28 cellular contexts compared by ENCODE assay signal in the genomic region with DNA sequence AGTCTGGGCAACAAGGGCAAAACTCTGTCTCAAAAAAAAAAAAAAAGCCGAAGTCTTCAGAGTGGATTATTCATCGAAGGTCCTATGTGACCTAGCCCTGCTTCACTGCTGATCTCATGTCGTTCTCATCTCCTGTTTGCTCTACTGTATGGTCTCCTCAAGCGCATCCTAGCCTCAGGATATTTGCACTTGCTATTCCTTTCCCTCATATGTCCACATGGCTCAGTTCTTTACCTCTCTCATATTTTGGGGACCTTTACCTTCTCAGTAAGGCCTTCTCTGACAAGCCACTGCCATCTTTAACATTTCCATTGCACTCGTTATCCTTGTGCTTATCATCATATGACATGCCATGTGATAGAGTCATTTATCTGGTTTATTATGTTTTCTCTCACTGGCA. TPM values are rescaled to one million over a fixed set of nuclear protein-coding genes. Genes with fewer than 3 reads are reported as not detected.
DNase-seq lines count a peak whose midpoint lies in the region; ATAC-seq, FAIRE-seq and TF ChIP-seq lines count a peak whose summit lies in the region.
"Had no signal": no experiment of that assay in that cellular context is flagged by ENCODE, and none has a peak within 500 bp of the region (broad histone marks: within the 10 kb centered on the region; RNA-seq: fewer than 3 reads in every experiment).

No MANE protein-coding gene starts in this region.

- no peak overlapping the region for H3K27ac ChIP-seq in CD4-positive, alpha-beta T cell (ENCODE audit: low read depth, low read length)
- H3K27ac ChIP-seq in RWPE1: 0 out of 2 replicates have a peak overlapping the region, but pooled peaks have one; percentile 24
- H3K27ac ChIP-seq: cardiac muscle cell, HL-60, ovary, SK-N-MC, upper lobe of right lung had no signal

- no peak for DNase-seq in activated CD4-positive, alpha-beta T cell treated with anti-CD3 and anti-CD28 coated beads, Interleukin-2, amount 10 ng/mL, durations not matched to agents 24 days and 14 days
- no peak for DNase-seq in activated CD4-positive, alpha-beta T cell treated with anti-CD3 and anti-CD28 coated beads, Interleukin-2, amount 50 U/mL, for 1 hour
- DNase-seq in CD4-positive, alpha-beta T cell: no peak
- DNase-seq in RWPE1 (ENCODE audit: low spot score): no peak
- DNase-seq in endothelial cell (ENCODE audit: low spot score): no peak
- no peak for DNase-seq in GM19239 (ENCODE audit: insufficient read length, low spot score)
- DNase-seq in HuH-7.5 (ENCODE audit: low spot score): no peak
- no peak for DNase-seq in Kasumi-1 (lab: John Stamatoyannopoulos, UW)
- DNase-seq: activated CD4-positive, CD25-positive, alpha-beta regulatory T cell treated with anti-CD3 and anti-CD28 coated beads, Interleukin-2, amount 50 U/mL, for 72 hours; activated effector memory CD4-positive, alpha-beta T cell treated with anti-CD3 and anti-CD28 coated beads, Interleukin-2, amount 50 U/mL, for 16 hours; amniotic stem cell; cortex of kidney; EL; GOT3; kidney glomerular epithelial cell; NCI-H1417 treated with DMSO at 0.1 percent for 48 hours; NCI-H2107; NCI-H510A treated with DMSO at 0.1 percent for 48 hours; NK-92 treated with Interleukin-12 subunit alpha and Interleukin-12 subunit beta, amount 100 ng/mL, for 24 hours; ovary; right cardiac atrium; stimulated activated CD4-positive, alpha-beta T cell treated with anti-CD3 and anti-CD28 coated beads, Interleukin-15, amount 100 ng/mL, for 24 hours; T1000; upper lobe of right lung had no signal

- H3K27me3 Mint-ChIP-seq in activated CD4-positive, alpha-beta T cell treated with anti-CD3 and anti-CD28 coated beads, Interleukin-2, amount 10 ng/mL, durations not matched to agents 24 days and 14 days: no peaks in the 10 kb centered on the region
- no peaks in the 10 kb centered on the region for H3K27me3 Mint-ChIP-seq in CD4-positive, alpha-beta T cell
- H3K27me3 Mint-ChIP-seq in endothelial cell (ENCODE audit: unreplicated experiment): peaks cover 1% of the 10 kb centered on the region

- no peak for ATAC-seq in CD4-positive, alpha-beta T cell (ENCODE audit: poor library complexity)
- ATAC-seq: right cardiac atrium, upper lobe of right lung had no signal

- no peaks in the 10 kb centered on the region for H3K27me3 ChIP-seq in CD4-positive, alpha-beta T cell (ENCODE audit: control insufficient read depth, insufficient read depth, low read length)
- H3K27me3 ChIP-seq: cardiac muscle cell, ovary, upper lobe of right lung had no signal

- peak overlapping the region; percentile 6 for H3K27ac Mint-ChIP-seq in activated CD4-positive, alpha-beta T cell treated with anti-CD3 and anti-CD28 coated beads, Interleukin-2, amount 10 ng/mL, durations not matched to agents 24 days and 14 days
- no peak overlapping the region for H3K27ac Mint-ChIP-seq in CD4-positive, alpha-beta T cell
- H3K27ac Mint-ChIP-seq in endothelial cell (ENCODE audit: unreplicated experiment): peak overlapping the region; percentile 58

- no peaks in the 10 kb centered on the region for H3K9me3 ChIP-seq in CD4-positive, alpha-beta T cell (ENCODE audit: control insufficient read depth, low read length)
- H3K9me3 ChIP-seq: ovary, upper lobe of right lung had no signal

- H3K4me1 Mint-ChIP-seq in activated CD4-positive, alpha-beta T cell treated with anti-CD3 and anti-CD28 coated beads, Interleukin-2, amount 10 ng/mL, durations not matched to agents 24 days and 14 days: peaks cover 17% of the 10 kb centered on the region
- peaks cover 41% of the 10 kb centered on the region for H3K4me1 Mint-ChIP-seq in CD4-positive, alpha-beta T cell (ENCODE audit: low read depth)
- peaks cover 2% of the 10 kb centered on the region for H3K4me1 Mint-ChIP-seq in endothelial cell (ENCODE audit: unreplicated experiment)

- no peak for FAIRE-seq in GM19239 (lab: Jason Lieb, UNC)
- FAIRE-seq: endometrium had no signal

- POLR2A ChIA-PET in CD4-positive, alpha-beta T cell (lab: Charles Lee): no interaction called here
- POLR2A ChIA-PET in RWPE1 (lab: Yijun Ruan, JAX; ENCODE audit: low non-redundant PET): no interaction called here

- no peaks in the 10 kb centered on the region for H3K9me3 Mint-ChIP-seq in activated CD4-positive, alpha-beta T cell treated with anti-CD3 and anti-CD28 coated beads, Interleukin-2, amount 10 ng/mL, durations not matched to agents 24 days and 14 days
- no peaks in the 10 kb centered on the region for H3K9me3 Mint-ChIP-seq in CD4-positive, alpha-beta T cell
- no peaks in the 10 kb centered on the region for H3K9me3 Mint-ChIP-seq in endothelial cell (ENCODE audit: unreplicated experiment)

- intact Hi-C loops in activated CD4-positive, alpha-beta T cell treated with anti-CD3 and anti-CD28 coated beads, Interleukin-2, amount 10 ng/mL, durations not matched to agents 24 days and 14 days (cut with micrococcal nuclease): no loop called here
- intact Hi-C loops in CD4-positive, alpha-beta T cell (cut with DNase I, micrococcal nuclease): loop anchor here (5.0 kb wide), 3 partner anchors 38 to 43 kb away; a partner anchor contains a TSS

- H3K4me3 Mint-ChIP-seq in activated CD4-positive, alpha-beta T cell treated with anti-CD3 and anti-CD28 coated beads, Interleukin-2, amount 10 ng/mL, durations not matched to agents 24 days and 14 days: peak overlapping the region; percentile 62
- peak overlapping the region; percentile 59 for H3K4me3 Mint-ChIP-seq in CD4-positive, alpha-beta T cell
- H3K4me3 Mint-ChIP-seq in endothelial cell (ENCODE audit: unreplicated experiment): peak overlapping the region; percentile 24

- peaks cover 8% of the 10 kb centered on the region for H3K36me3 Mint-ChIP-seq in activated CD4-positive, alpha-beta T cell treated with anti-CD3 and anti-CD28 coated beads, Interleukin-2, amount 10 ng/mL, durations not matched to agents 24 days and 14 days (ENCODE audit: low read depth)
- H3K36me3 Mint-ChIP-seq in CD4-positive, alpha-beta T cell (ENCODE audit: low read depth): peaks cover 13% of the 10 kb centered on the region
- H3K36me3 Mint-ChIP-seq in endothelial cell (ENCODE audit: low read depth, unreplicated experiment): peaks cover 4% of the 10 kb centered on the region

- CTCF ChIA-PET in CD4-positive, alpha-beta T cell (lab: Charles Lee): no interaction called here
- CTCF ChIA-PET in RWPE1 (lab: Yijun Ruan, JAX): no interaction called here

- no peak for TF ChIP-seq CTCF in CD4-positive, alpha-beta T cell (IDR thresholded peaks at IDR 0.05)
- TF ChIP-seq CTCF in RWPE1 (conservative IDR thresholded peaks at IDR 0.05; ENCODE audit: low read depth) (no peak), endothelial cell (IDR thresholded peaks at IDR 0.05; ENCODE audit: unreplicated experiment) (no peak)

RNA-seq across cellular contexts. Expression of a gene that starts 2.6 kb away (rescaled TPM):
- 24.0 and 24.2 TPM in 2 replicates for total RNA-seq in activated CD4-positive, alpha-beta T cell treated with anti-CD3 and anti-CD28 coated beads, Interleukin-2, amount 10 ng/mL, durations not matched to agents 24 days and 14 days
- total RNA-seq in CD4-positive, alpha-beta T cell: 1 to 10 TPM; 7.0 to 8.4 TPM
- 24.7 TPM for total RNA-seq in endothelial cell (ENCODE audit: unreplicated experiment)

RNA-seq across cellular contexts. Expression of a gene that starts 41.4 kb away (rescaled TPM):
- 30.8 and 33.9 TPM in 2 replicates for total RNA-seq in activated CD4-positive, alpha-beta T cell treated with anti-CD3 and anti-CD28 coated beads, Interleukin-2, amount 10 ng/mL, durations not matched to agents 24 days and 14 days
- total RNA-seq in CD4-positive, alpha-beta T cell: 10 to 100 TPM; 20.6 to 20.9 TPM
- total RNA-seq in endothelial cell (ENCODE audit: unreplicated experiment): 40.4 TPM

RNA-seq across cellular contexts. Expression of a gene that starts 41.8 kb away (rescaled TPM):
- total RNA-seq in activated CD4-positive, alpha-beta T cell treated with anti-CD3 and anti-CD28 coated beads, Interleukin-2, amount 10 ng/mL, durations not matched to agents 24 days and 14 days: 50.8 and 50.9 TPM in 2 replicates
- 100 to 1,000 TPM; 127 to 130 TPM for total RNA-seq in CD4-positive, alpha-beta T cell
- 48.2 TPM for total RNA-seq in endothelial cell (ENCODE audit: unreplicated experiment)
